In the genomic region with DNA sequence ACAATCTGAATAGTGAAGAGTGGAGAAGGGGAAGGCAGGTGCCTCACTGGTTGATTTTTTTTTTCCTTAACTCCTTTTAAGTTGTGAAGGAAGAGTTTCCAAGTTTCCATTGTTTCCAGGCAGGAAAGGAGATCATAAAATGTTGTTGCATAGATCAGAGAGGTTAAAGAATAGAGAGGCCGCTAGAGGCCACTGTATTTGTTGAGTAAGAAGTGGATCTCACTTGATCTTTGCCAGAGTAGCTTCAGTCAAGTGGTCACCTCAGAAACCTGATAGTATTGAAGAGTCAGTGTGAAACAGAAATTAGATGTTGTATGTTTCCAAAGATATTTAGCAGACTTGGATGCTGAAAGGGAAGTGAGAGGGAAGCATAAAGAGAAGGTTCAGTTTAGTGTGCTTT, we compare ENCODE assay signal across 1 cellular context.
TF ChIP-seq lines count a peak whose summit lies in the region.

No MANE protein-coding gene starts in this region.

TF ChIP-seq in A549, 52 proteins besides CTCF, POLR2A, EP300 and RAD21 (continued from another document):
- TF ChIP-seq, protein P1, sequence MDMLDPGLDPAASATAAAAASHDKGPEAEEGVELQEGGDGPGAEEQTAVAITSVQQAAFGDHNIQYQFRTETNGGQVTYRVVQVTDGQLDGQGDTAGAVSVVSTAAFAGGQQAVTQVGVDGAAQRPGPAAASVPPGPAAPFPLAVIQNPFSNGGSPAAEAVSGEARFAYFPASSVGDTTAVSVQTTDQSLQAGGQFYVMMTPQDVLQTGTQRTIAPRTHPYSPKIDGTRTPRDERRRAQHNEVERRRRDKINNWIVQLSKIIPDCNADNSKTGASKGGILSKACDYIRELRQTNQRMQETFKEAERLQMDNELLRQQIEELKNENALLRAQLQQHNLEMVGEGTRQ (IDR thresholded peaks at IDR 0.05), result no peak
- TF ChIP-seq HOXB5 (CRISPR knock-in tag; IDR thresholded peaks at IDR 0.05), result no peak
- no peak for TF ChIP-seq SMC3 (IDR thresholded peaks at IDR 0.05)
- TF ChIP-seq MAFK (IDR thresholded peaks at IDR 0.05; ENCODE audit: partially characterized antibody), result no peak
- TF ChIP-seq FOSB (CRISPR knock-in tag; IDR thresholded peaks at IDR 0.05), result no peak
- no peak for TF ChIP-seq CHD2 (IDR thresholded peaks at IDR 0.05; ENCODE audit: low read length, partially characterized antibody)
